Comparison of ENCODE assay signal across 19 cellular contexts in genomic region chr5:19406576-19407365, GRCh38.
"Had no signal": no experiment of that assay in that cellular context is flagged by ENCODE, and none has a peak within 500 bp of the region (broad histone marks: within the 10 kb centered on the region; RNA-seq: fewer than 3 reads in every experiment).

No MANE protein-coding gene starts in this region.

- DNase-seq: activated CD4-positive, alpha-beta T cell treated with anti-CD3 and anti-CD28 coated beads, Interleukin-2, amount 50 U/mL, for 4 hours; activated naive CD4-positive, alpha-beta T cell treated with anti-CD3 and anti-CD28 coated beads, Interleukin-2, amount 50 U/mL, for 16 hours; activated T-cell treated with anti-CD3 and anti-CD28 coated beads for 4 hours; colonic mucosa; naive thymus-derived CD8-positive, alpha-beta T cell; right cardiac atrium; stimulated activated CD4-positive, alpha-beta T cell treated with anti-CD3 and anti-CD28 coated beads, Interleukin-15, amount 100 ng/mL, for 24 hours; stimulated activated CD4-positive, alpha-beta T cell treated with anti-CD3 and anti-CD28 coated beads, Interleukin-4, amount 100 ng/mL, for 1 hour; stimulated activated naive B cell treated with anti-CD40 and anti-IgM and Interleukin-4, amounts not matched to agents 10 μg/mL and 1 μg/mL and 100 μg/mL, for 72 hours; T-helper 9 cell; tibial artery had no signal

- H3K9me3 ChIP-seq: colonic mucosa, tibial artery had no signal

- H3K27me3 Mint-ChIP-seq: activated T-helper 17 cell treated with anti-CD3 and anti-CD28 coated beads, Interleukin-2, amount 50 U/mL, for 72 hours; memory B cell; naive thymus-derived CD8-positive, alpha-beta T cell; stimulated activated naive B cell treated with anti-CD40 and anti-IgM and Interleukin-4, amounts not matched to agents 10 μg/mL and 1 μg/mL and 100 μg/mL, for 72 hours had no signal

- FAIRE-seq: keratinocyte, urothelium cell line had no signal

- H3K9me3 Mint-ChIP-seq: activated T-helper 17 cell treated with anti-CD3 and anti-CD28 coated beads, Interleukin-2, amount 50 U/mL, for 72 hours had no signal

- H3K36me3 ChIP-seq: colonic mucosa, tibial artery had no signal

- H3K27ac ChIP-seq: colonic mucosa, skin epidermis, tibial artery had no signal

- H3K4me3 Mint-ChIP-seq: activated T-helper 17 cell treated with anti-CD3 and anti-CD28 coated beads, Interleukin-2, amount 50 U/mL, for 72 hours; memory B cell; naive thymus-derived CD8-positive, alpha-beta T cell; stimulated activated naive B cell treated with anti-CD40 and anti-IgM and Interleukin-4, amounts not matched to agents 10 μg/mL and 1 μg/mL and 100 μg/mL, for 72 hours had no signal

- H3K36me3 Mint-ChIP-seq: memory B cell; stimulated activated naive B cell treated with anti-CD40 and anti-IgM and Interleukin-4, amounts not matched to agents 10 μg/mL and 1 μg/mL and 100 μg/mL, for 72 hours had no signal

- H3K4me1 Mint-ChIP-seq: activated T-helper 17 cell treated with anti-CD3 and anti-CD28 coated beads, Interleukin-2, amount 50 U/mL, for 72 hours; memory B cell; naive thymus-derived CD8-positive, alpha-beta T cell; stimulated activated naive B cell treated with anti-CD40 and anti-IgM and Interleukin-4, amounts not matched to agents 10 μg/mL and 1 μg/mL and 100 μg/mL, for 72 hours had no signal

- H3K4me3 ChIP-seq: colonic mucosa, skin epidermis, tibial artery had no signal

- ATAC-seq: activated CD4-positive, CD25-positive, alpha-beta regulatory T cell treated with anti-CD3 and anti-CD28 coated beads, Interleukin-2, amount 50 U/mL, for 24 hours; activated T-helper 17 cell treated with anti-CD3 and anti-CD28 coated beads, Interleukin-2, amount 50 U/mL, for 72 hours; esophagus mucosa; left lobe of liver; naive thymus-derived CD8-positive, alpha-beta T cell; right cardiac atrium; stimulated activated naive B cell treated with anti-CD40 and anti-IgM and Interleukin-4, amounts not matched to agents 10 μg/mL and 1 μg/mL and 100 μg/mL, for 72 hours had no signal

- H3K4me1 ChIP-seq: colonic mucosa, tibial artery had no signal

- H3K27ac Mint-ChIP-seq: activated T-helper 17 cell treated with anti-CD3 and anti-CD28 coated beads, Interleukin-2, amount 50 U/mL, for 72 hours; memory B cell; naive thymus-derived CD8-positive, alpha-beta T cell; stimulated activated naive B cell treated with anti-CD40 and anti-IgM and Interleukin-4, amounts not matched to agents 10 μg/mL and 1 μg/mL and 100 μg/mL, for 72 hours had no signal

- H3K27me3 ChIP-seq: colonic mucosa, tibial artery had no signal
